In the genomic region with DNA sequence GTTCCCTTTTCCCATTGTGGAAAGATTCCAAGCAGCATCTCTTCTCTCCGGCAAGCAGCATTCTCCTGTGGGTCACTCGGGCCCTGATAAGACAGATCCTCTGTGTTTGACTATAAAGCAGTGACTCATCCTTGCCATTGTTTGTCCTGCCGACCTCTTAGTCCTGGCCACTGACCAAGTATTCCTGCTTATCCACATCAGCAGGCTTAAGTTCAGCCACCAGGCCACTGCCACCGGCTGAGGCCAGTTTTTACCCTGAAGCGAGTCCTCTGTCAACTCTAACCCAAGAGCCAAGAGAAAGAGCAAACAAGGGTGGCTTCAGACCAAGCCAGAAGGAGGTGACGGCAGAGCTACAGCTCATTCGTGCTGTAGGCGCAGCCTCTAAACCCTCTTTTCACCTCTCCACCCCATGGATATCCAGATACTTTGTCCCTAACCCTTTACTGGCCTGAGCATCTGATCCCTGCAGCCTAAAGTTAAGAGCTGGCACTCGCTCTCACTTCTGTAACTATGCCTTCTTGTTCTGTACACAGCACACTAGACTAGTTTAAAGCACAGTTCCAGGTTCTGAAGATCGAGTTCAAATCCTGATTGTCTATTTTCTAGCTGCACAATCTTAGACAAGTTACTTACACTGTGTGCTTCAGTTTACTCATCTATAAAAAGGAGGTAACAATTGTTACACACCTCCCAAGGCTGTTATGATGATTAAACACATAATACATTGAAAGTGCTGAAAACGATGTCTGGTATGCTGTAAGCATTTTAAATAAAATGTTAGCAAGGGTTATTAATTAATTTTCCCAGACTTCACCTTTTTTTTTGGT, we compare ENCODE assay signal across 9 cellular contexts. TPM values are rescaled to one million over a fixed set of nuclear protein-coding genes. Genes with fewer than 3 reads are reported as not detected.
DNase-seq lines count a peak whose midpoint lies in the region; ATAC-seq and TF ChIP-seq lines count a peak whose summit lies in the region.
"Had no signal": no experiment of that assay in that cellular context is flagged by ENCODE, and none has a peak within 500 bp of the region (broad histone marks: within the 10 kb centered on the region; RNA-seq: fewer than 3 reads in every experiment).

No MANE protein-coding gene starts in this region.

- CTCF ChIA-PET in activated CD8-positive, alpha-beta memory T cell treated with anti-CD3 and anti-CD28 coated beads, Interleukin-2, amount 10 ng/mL, durations not matched to agents 7 days and 5 days (lab: Charles Lee), result interaction anchor here (0.6 kb wide), 1 partner anchor 68 kb away, joined by 3 read pairs; no protein-coding TSS in a partner anchor

- H3K4me3 Mint-ChIP-seq in activated CD8-positive, alpha-beta memory T cell treated with anti-CD3 and anti-CD28 coated beads, Interleukin-2, amount 10 ng/mL, durations not matched to agents 7 days and 5 days, result no peak overlapping the region

- peaks cover 9% of the 10 kb centered on the region for H3K4me1 ChIP-seq in mucosa of descending colon (ENCODE audit: low read depth)

- H3K36me3 ChIP-seq in mucosa of descending colon (ENCODE audit: low read depth), result no peaks in the 10 kb centered on the region
- H3K36me3 ChIP-seq: neutrophil had no signal

- H3K4me3 ChIP-seq in mucosa of descending colon, result no peak overlapping the region

- H3K27me3 Mint-ChIP-seq in activated CD8-positive, alpha-beta memory T cell treated with anti-CD3 and anti-CD28 coated beads, Interleukin-2, amount 10 ng/mL, durations not matched to agents 7 days and 5 days, result no peaks in the 10 kb centered on the region

- no peaks in the 10 kb centered on the region for H3K36me3 Mint-ChIP-seq in activated CD8-positive, alpha-beta memory T cell treated with anti-CD3 and anti-CD28 coated beads, Interleukin-2, amount 10 ng/mL, durations not matched to agents 7 days and 5 days

- no peaks in the 10 kb centered on the region for H3K9me3 ChIP-seq in mucosa of descending colon
- H3K9me3 ChIP-seq: neutrophil had no signal

- no peaks in the 10 kb centered on the region for H3K4me1 Mint-ChIP-seq in activated CD8-positive, alpha-beta memory T cell treated with anti-CD3 and anti-CD28 coated beads, Interleukin-2, amount 10 ng/mL, durations not matched to agents 7 days and 5 days

- no peaks in the 10 kb centered on the region for H3K9me3 Mint-ChIP-seq in activated CD8-positive, alpha-beta memory T cell treated with anti-CD3 and anti-CD28 coated beads, Interleukin-2, amount 10 ng/mL, durations not matched to agents 7 days and 5 days (ENCODE audit: low read depth)

- peak in 11 of 14 donors; percentile 21 to 79 (median 52) for DNase-seq in C1 segment of cervical spinal cord (lab: John Stamatoyannopoulos, UW)
- DNase-seq in NCI-H774 (lab: John Stamatoyannopoulos, UW), result peak; percentile 35
- DNase-seq in fibroblast of gingiva (ENCODE audit: low read depth), result peak; percentile 61
- peak in 2 of 3 donors; percentile 40 to 56 for DNase-seq in mucosa of descending colon
- no peak for DNase-seq in activated CD8-positive, alpha-beta memory T cell treated with anti-CD3 and anti-CD28 coated beads, Interleukin-2, amount 10 ng/mL, durations not matched to agents 7 days and 5 days
- no peak for DNase-seq in HUDEP-2 (lab: John Stamatoyannopoulos, UW; ENCODE audit: unreplicated experiment in 76 of 76)

- TF ChIP-seq CTCF in mucosa of descending colon (IDR thresholded peaks at IDR 0.05), result no peak

- H3K27ac Mint-ChIP-seq in activated CD8-positive, alpha-beta memory T cell treated with anti-CD3 and anti-CD28 coated beads, Interleukin-2, amount 10 ng/mL, durations not matched to agents 7 days and 5 days, result no peak overlapping the region

- intact Hi-C loops in mucosa of descending colon (cut with DNase I, micrococcal nuclease), result no loop called here

- peak; percentile 93 for ATAC-seq in mucosa of descending colon
- ATAC-seq in HG03196 (IDR thresholded peaks at IDR 0.05; ENCODE audit: unreplicated experiment), result no peak
- ATAC-seq in activated CD8-positive, alpha-beta memory T cell treated with anti-CD3 and anti-CD28 coated beads, Interleukin-2, amount 10 ng/mL, durations not matched to agents 7 days and 5 days, result no peak
- no peak for ATAC-seq in HG03025 (IDR thresholded peaks at IDR 0.05; ENCODE audit: low FRiP score, unreplicated experiment)

RNA-seq across cellular contexts. Expression of a gene that starts 31.0 kb away (rescaled TPM):
- total RNA-seq in mucosa of descending colon, result 10 to 100 TPM; 17.2 to 46.0 (median 39.8) TPM
- not detected for total RNA-seq in activated CD8-positive, alpha-beta memory T cell treated with anti-CD3 and anti-CD28 coated beads, Interleukin-2, amount 10 ng/mL, durations not matched to agents 7 days and 5 days

Comparison
In these comparisons a context has a peak if more than half of its experiments do, and no peak if none do; other contexts are left out.
1. DNase-seq: peak in C1 segment of cervical spinal cord (11 of 14), NCI-H774 (single experiment), fibroblast of gingiva (single experiment) and mucosa of descending colon (2 of 3); none in activated CD8-positive, alpha-beta memory T cell treated with anti-CD3 and anti-CD28 coated beads, Interleukin-2, amount 10 ng/mL, durations not matched to agents 7 days and 5 days (single experiment) and HUDEP-2 (0 of 76).
2. RNA of a gene that starts 31.0 kb away (total RNA-seq): 17.2 to 46.0 TPM in mucosa of descending colon; not detected in activated CD8-positive, alpha-beta memory T cell treated with anti-CD3 and anti-CD28 coated beads, Interleukin-2, amount 10 ng/mL, durations not matched to agents 7 days and 5 days; every median in the first group is over 10 times any median in the second.